Comparison of ENCODE assay signal across 7 cellular contexts in genomic region chr9:97087668-97088215, GRCh38. TPM values are rescaled to one million over a fixed set of nuclear protein-coding genes. Genes with fewer than 3 reads are reported as not detected.
A peak's percentile ranks its signal among the peaks of the same experiment; 100 is the strongest.
DNase-seq lines count a peak whose midpoint lies in the region; TF ChIP-seq lines count a peak whose summit lies in the region.
"Not testable (repeated sequence)": the region's sequence is repeated elsewhere in the genome, so short reads cannot be mapped to it uniquely, and the experiment has no call there.
"Had no signal": no experiment of that assay in that cellular context is flagged by ENCODE, and none has a peak within 500 bp of the region (broad histone marks: within the 10 kb centered on the region; RNA-seq: fewer than 3 reads in every experiment).

No MANE protein-coding gene starts in this region.

- peaks cover 41% of the 10 kb centered on the region for H3K4me1 Mint-ChIP-seq in endodermal cell

- H3K27ac ChIP-seq in HUES48 (ENCODE audit: low read depth, low read length) (peak overlapping the region; percentile 10), mesodermal cell (ENCODE audit: low read depth, low read length, severe bottlenecking) (peak overlapping the region; percentile 29)
- not testable (repeated sequence) for H3K27ac ChIP-seq in endodermal cell (ENCODE audit: low read depth, low read length)

- not testable (repeated sequence) for H3K27me3 ChIP-seq in HUES48 (ENCODE audit: control insufficient read depth, insufficient read depth, low read length); endodermal cell (ENCODE audit: control insufficient read depth, insufficient read depth, low read length, poor library complexity, severe bottlenecking)

- peak overlapping the region; percentile 9 for H3K4me3 Mint-ChIP-seq in endodermal cell

- H3K4me3 ChIP-seq in HUES48 (ENCODE audit: low read depth, low read length); mesodermal cell (ENCODE audit: extremely low read depth, insufficient read depth, low read length, poor library complexity, severe bottlenecking): not testable (repeated sequence)
- peak overlapping the region; percentile 41 for H3K4me3 ChIP-seq in endodermal cell (ENCODE audit: low read length)

- not testable (repeated sequence) for H3K9me3 ChIP-seq in HUES48 (ENCODE audit: control insufficient read depth, insufficient read depth, low read length); endodermal cell (ENCODE audit: control insufficient read depth, low read length); mesodermal cell (ENCODE audit: control insufficient read depth, low read length)

- H3K9me3 Mint-ChIP-seq in endodermal cell: not testable (repeated sequence)

- H3K27me3 Mint-ChIP-seq in endodermal cell (ENCODE audit: insufficient read depth): not testable (repeated sequence)

- 62 to 78% methylated on average over 2 to 3 of the region's 3 CpGs for WGBS in endodermal cell (ENCODE audit: insufficient coverage in 1 of 2, insufficient read length in 1 of 2), 2 experiments
- 90 to 100% methylated on average over 1 to 2 of the region's 3 CpGs for WGBS in mesodermal cell (ENCODE audit: insufficient coverage in 2 of 2), 2 experiments

- H3K27ac Mint-ChIP-seq in endodermal cell: peak overlapping the region; percentile 89

- not testable (repeated sequence) for H3K36me3 Mint-ChIP-seq in endodermal cell (ENCODE audit: low read depth)

- H3K9ac ChIP-seq in HUES48 (ENCODE audit: low read depth, low read length): not testable (repeated sequence)
- H3K9ac ChIP-seq in endodermal cell (ENCODE audit: extremely low read depth, low read length, poor library complexity, severe bottlenecking): peak overlapping the region; percentile 55

- not testable (repeated sequence) for TF ChIP-seq CTCF in endodermal cell (conservative IDR thresholded peaks at IDR 0.05)

- H3K4me1 ChIP-seq in HUES48 (ENCODE audit: control insufficient read depth, insufficient read depth, low read length): not testable (repeated sequence)
- H3K4me1 ChIP-seq in endodermal cell (ENCODE audit: control insufficient read depth, insufficient read depth, low read length) (peaks cover 11% of the 10 kb centered on the region), mesodermal cell (ENCODE audit: control insufficient read depth, insufficient read depth, low read length, poor library complexity, severe bottlenecking) (peaks cover 16% of the 10 kb centered on the region)

- not testable (repeated sequence) for H3K36me3 ChIP-seq in HUES48 (ENCODE audit: control insufficient read depth, insufficient read depth, low read length); endodermal cell (ENCODE audit: control insufficient read depth, insufficient read depth, low read length); mesodermal cell (ENCODE audit: control insufficient read depth, insufficient read depth, low read length)

- DNase-seq in amniotic epithelial cell (ENCODE audit: low read depth) (peak; percentile 6), endodermal cell (peak; percentile 53), iris pigment epithelial cell (ENCODE audit: low read depth) (peak; percentile 2), renal cortical epithelial cell (ENCODE audit: low read depth) (peak; percentile 25)

RNA-seq across cellular contexts. Expression of gene CTSV, which starts 48.8 kb away (rescaled TPM):
- total RNA-seq in endodermal cell: 100 to 1,000 TPM; 294 to 319 TPM
- polyA plus RNA-seq in endodermal cell (2013, experiment 1 of 2): 93.9 TPM
- 94.1 TPM for polyA plus RNA-seq in endodermal cell (2013, experiment 2 of 2)
- polyA plus RNA-seq in mesodermal cell (2013, experiment 1 of 2): 36.3 TPM
- polyA plus RNA-seq in mesodermal cell (2013, experiment 2 of 2): 43.6 TPM
- total RNA-seq in renal cortical epithelial cell: 3.5 and 9.4 TPM in 2 replicates
- total RNA-seq: CD4-positive, alpha-beta memory T cell had no signal
- polyA plus RNA-seq: CD4-positive, alpha-beta memory T cell had no signal

Comparison
In these comparisons a context has a peak if more than half of its experiments do, and no peak if none do; other contexts are left out.
1. DNase-seq: peak in every context shown above with its lines; median percentile 53 in endodermal cell; 25 in renal cortical epithelial cell; 6 in amniotic epithelial cell; 2 in iris pigment epithelial cell.
2. RNA of gene CTSV, which starts 48.8 kb away (total RNA-seq): 294 to 319 TPM in endodermal cell; 3.5 to 9.4 TPM in renal cortical epithelial cell; every median in the first group is over 10 times any median in the second.